Comparison of ENCODE assay signal across 8 cellular contexts in genomic region chr12:92462049-92462448, GRCh38.
DNase-seq lines count a peak whose midpoint lies in the region; ATAC-seq and TF ChIP-seq lines count a peak whose summit lies in the region.

No MANE protein-coding gene starts in this region.

- 75 to 91% methylated on average over 3 of the region's 3 CpGs for WGBS in gastroesophageal sphincter (ENCODE audit: low coverage in 1 of 2), 2 donors

- no peak overlapping the region for H3K4me3 Mint-ChIP-seq in activated CD4-positive, alpha-beta memory T cell treated with anti-CD3 and anti-CD28 coated beads, Interleukin-2, amount 10 ng/mL, durations not matched to agents 7 days and 5 days

- POLR2A ChIA-PET in activated CD4-positive, alpha-beta memory T cell treated with anti-CD3 and anti-CD28 coated beads, Interleukin-2, amount 10 ng/mL, durations not matched to agents 7 days and 5 days (lab: Charles Lee) = interaction anchor here (0.9 to 1.6 kb wide), 3 partner anchors 316 to 324 kb away, joined by 3 to 5 read pairs (median 3); partner anchors contain the start of gene BTG1

- H3K4me1 Mint-ChIP-seq in activated CD4-positive, alpha-beta memory T cell treated with anti-CD3 and anti-CD28 coated beads, Interleukin-2, amount 10 ng/mL, durations not matched to agents 7 days and 5 days = peaks cover 14% of the 10 kb centered on the region

- H3K9me3 Mint-ChIP-seq in activated CD4-positive, alpha-beta memory T cell treated with anti-CD3 and anti-CD28 coated beads, Interleukin-2, amount 10 ng/mL, durations not matched to agents 7 days and 5 days = peaks cover 1% of the 10 kb centered on the region

- no peak for TF ChIP-seq CTCF in gastroesophageal sphincter (IDR thresholded peaks at IDR 0.05)

- H3K27ac Mint-ChIP-seq in activated CD4-positive, alpha-beta memory T cell treated with anti-CD3 and anti-CD28 coated beads, Interleukin-2, amount 10 ng/mL, durations not matched to agents 7 days and 5 days = peak overlapping the region; percentile 48

- H3K27ac ChIP-seq in gastroesophageal sphincter = no peak overlapping the region

- no peaks in the 10 kb centered on the region for H3K27me3 Mint-ChIP-seq in activated CD4-positive, alpha-beta memory T cell treated with anti-CD3 and anti-CD28 coated beads, Interleukin-2, amount 10 ng/mL, durations not matched to agents 7 days and 5 days

- no peaks in the 10 kb centered on the region for H3K9me3 ChIP-seq in gastroesophageal sphincter

- no peaks in the 10 kb centered on the region for H3K27me3 ChIP-seq in gastroesophageal sphincter

- peak; percentile 56 for ATAC-seq in left ventricle myocardium superior
- ATAC-seq in Right ventricle myocardium superior (ENCODE audit: poor library complexity) = no peak
- ATAC-seq in HG03342 (IDR thresholded peaks at IDR 0.05; ENCODE audit: unreplicated experiment) = peak; percentile 54
- ATAC-seq in stimulated activated naive CD8-positive, alpha-beta T cell treated with anti-CD3 and anti-CD28 coated beads, Interleukin-15, Interleukin-2, amounts not matched to agents 100 U/mL and 50 U/mL, for 24 hours = peak; percentile 84
- ATAC-seq in gastroesophageal sphincter = no peak

- TF ChIP-seq EP300 in gastroesophageal sphincter (IDR thresholded peaks at IDR 0.05) = no peak

- CTCF ChIA-PET in activated CD4-positive, alpha-beta memory T cell treated with anti-CD3 and anti-CD28 coated beads, Interleukin-2, amount 10 ng/mL, durations not matched to agents 7 days and 5 days (lab: Charles Lee) = interaction anchor here (1.2 kb wide), 1 partner anchor 1080 kb away, joined by 3 read pairs; no protein-coding TSS in a partner anchor

- H3K36me3 ChIP-seq in gastroesophageal sphincter = no peaks in the 10 kb centered on the region

- H3K4me3 ChIP-seq in gastroesophageal sphincter = no peak overlapping the region

- intact Hi-C loops in left ventricle myocardium superior (cut with micrococcal nuclease) (no loop called here), Right ventricle myocardium superior (cut with DNase I) (no loop called here)

- peaks cover 0 to 13% (median 0%) of the 10 kb centered on the region in 3 donors for H3K4me1 ChIP-seq in gastroesophageal sphincter

- peaks cover 2% of the 10 kb centered on the region for H3K36me3 Mint-ChIP-seq in activated CD4-positive, alpha-beta memory T cell treated with anti-CD3 and anti-CD28 coated beads, Interleukin-2, amount 10 ng/mL, durations not matched to agents 7 days and 5 days (ENCODE audit: low read depth)

- no peak for TF ChIP-seq POLR2A in gastroesophageal sphincter (IDR thresholded peaks at IDR 0.05)

- DNase-seq in left ventricle myocardium superior = no peak
- DNase-seq in Right ventricle myocardium superior = no peak
- DNase-seq in activated CD4-positive, alpha-beta memory T cell treated with anti-CD3 and anti-CD28 coated beads, Interleukin-2, amount 10 ng/mL, durations not matched to agents 7 days and 5 days = peak; percentile 22
- DNase-seq in stimulated activated naive CD8-positive, alpha-beta T cell treated with anti-CD3 and anti-CD28 coated beads, Interleukin-15, Interleukin-2, amounts not matched to agents 100 U/mL and 50 U/mL, for 24 hours = no peak
- no peak for DNase-seq in GOT3 (lab: John Stamatoyannopoulos, UW)
- no peak for DNase-seq in ureter (ENCODE audit: low spot score)

Comparison
In these comparisons a context has a peak if more than half of its experiments do, and no peak if none do; other contexts are left out.
1. ATAC-seq: peak in left ventricle myocardium superior (single experiment), HG03342 (single experiment) and stimulated activated naive CD8-positive, alpha-beta T cell treated with anti-CD3 and anti-CD28 coated beads, Interleukin-15, Interleukin-2, amounts not matched to agents 100 U/mL and 50 U/mL, for 24 hours (single experiment); none in Right ventricle myocardium superior (single experiment) and gastroesophageal sphincter (single experiment).